Comparison of ENCODE assay signal across 18 cellular contexts in genomic region chr18:73924836-73925235, GRCh38.
"Had no signal": no experiment of that assay in that cellular context is flagged by ENCODE, and none has a peak within 500 bp of the region (broad histone marks: within the 10 kb centered on the region; RNA-seq: fewer than 3 reads in every experiment).

No MANE protein-coding gene starts in this region.

- DNase-seq: activated CD4-positive, alpha-beta T cell treated with anti-CD3 and anti-CD28 coated beads, Interleukin-2, amount 50 U/mL, for 1 hour; activated CD4-positive, CD25-positive, alpha-beta regulatory T cell treated with anti-CD3 and anti-CD28 coated beads, Interleukin-2, amount 50 U/mL, for 72 hours; activated CD8-positive, alpha-beta T cell treated with anti-CD3 and anti-CD28 coated beads for 36 hours; activated T-cell treated with anti-CD3 and anti-CD28 coated beads, Interleukin-2, amount 50 U/mL, for 4 hours; anterior cingulate cortex; caudate nucleus; cortex of kidney; effector memory CD8-positive, alpha-beta T cell; gastrocnemius medialis; glutamatergic neuron; islet precursor cell; left ventricle myocardium superior; right lobe of liver; stimulated activated CD4-positive, alpha-beta T cell treated with anti-CD3 and anti-CD28 coated beads, Interleukin-2, amount 100 ng/mL, for 48 hours; stimulated activated naive CD8-positive, alpha-beta T cell treated with anti-CD3 and anti-CD28 coated beads, Interleukin-15, Interleukin-2, amounts not matched to agents 100 U/mL and 50 U/mL, for 24 hours; T-helper 17 cell; trophoblast cell had no signal

- H3K4me1 ChIP-seq: gastrocnemius medialis, right lobe of liver had no signal

- H3K4me3 ChIP-seq: gastrocnemius medialis, right lobe of liver, thoracic aorta had no signal

- H3K27me3 ChIP-seq: gastrocnemius medialis, right lobe of liver had no signal

- H3K27ac ChIP-seq: gastrocnemius medialis, right lobe of liver, thoracic aorta had no signal

- H3K36me3 ChIP-seq: gastrocnemius medialis, right lobe of liver, thoracic aorta had no signal

- H3K9me3 ChIP-seq: gastrocnemius medialis, right lobe of liver, thoracic aorta had no signal
